In the genomic region with DNA sequence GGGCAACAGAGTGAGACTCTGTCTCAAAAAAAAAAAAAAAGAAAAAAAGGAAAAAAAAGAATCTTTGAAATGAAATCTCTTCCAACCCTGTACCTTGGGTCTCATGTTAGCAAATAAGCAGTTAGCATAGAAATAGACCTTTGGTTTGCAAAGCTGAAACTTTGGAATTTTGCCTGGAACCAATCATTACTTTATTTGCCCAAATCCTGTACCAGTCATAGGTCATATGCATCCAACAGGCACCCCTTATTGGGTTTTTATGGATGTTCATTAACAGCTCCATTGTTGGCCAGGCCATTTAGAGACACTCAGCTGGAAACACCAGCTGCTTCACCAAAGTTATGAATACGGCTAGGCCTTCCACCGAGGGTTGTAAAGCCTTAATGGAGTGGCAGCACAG, we compare ENCODE assay signal across 28 cellular contexts. TPM values are rescaled to one million over a fixed set of nuclear protein-coding genes. Genes with fewer than 3 reads are reported as not detected.
"Had no signal": no experiment of that assay in that cellular context is flagged by ENCODE, and none has a peak within 500 bp of the region (broad histone marks: within the 10 kb centered on the region; RNA-seq: fewer than 3 reads in every experiment).

No MANE protein-coding gene starts in this region.

- ATAC-seq: esophagus mucosa; left lung; natural killer cell; stimulated activated naive B cell treated with anti-CD40 and anti-IgM and Interleukin-4, amounts not matched to agents 10 μg/mL and 1 μg/mL and 100 μg/mL, for 72 hours had no signal

- H3K4me1 ChIP-seq: left lung, right atrium auricular region, stomach, upper lobe of left lung, vagina had no signal

- H3K36me3 ChIP-seq: left lung, right atrium auricular region, stomach, thyroid gland, upper lobe of left lung, vagina had no signal

- H3K4me3 Mint-ChIP-seq: activated naive CD8-positive, alpha-beta T cell; central memory CD8-positive, alpha-beta T cell; dendritic cell treated with granulocyte-macrophage colony-stimulating factor and Interleukin-4, amounts not matched to agents 40 ng/mL and 50 ng/mL, for 4 days; endodermal cell; natural killer cell; stimulated activated naive B cell treated with anti-CD40 and anti-IgM and Interleukin-4, amounts not matched to agents 10 μg/mL and 1 μg/mL and 100 μg/mL, for 72 hours had no signal

- H3K4me3 ChIP-seq: left lung, lung, right atrium auricular region, stomach, thyroid gland, upper lobe of left lung, vagina had no signal

- H3K9me3 Mint-ChIP-seq: natural killer cell had no signal

- FAIRE-seq: bronchial epithelial cell, TTC549 had no signal

- H3K27ac ChIP-seq: left lung, right atrium auricular region, stomach, thyroid gland, upper lobe of left lung, vagina, VCaP had no signal

- DNase-seq: activated CD4-positive, alpha-beta T cell treated with anti-CD3 and anti-CD28 coated beads for 4 hours; activated CD4-positive, alpha-beta T cell treated with anti-CD3 and anti-CD28 coated beads, Interleukin-2, amount 50 U/mL, for 4 hours; activated effector memory CD4-positive, alpha-beta T cell treated with Interleukin-2 at 50 U/mL for 16 hours; activated naive CD4-positive, alpha-beta T cell treated with Interleukin-2 at 50 U/mL for 16 hours; anterior cingulate cortex; endodermal cell; foreskin fibroblast; head of caudate nucleus; kidney glomerular epithelial cell; left lung; mesendoderm; natural killer cell; stimulated activated CD4-positive, alpha-beta T cell treated with anti-CD3 and anti-CD28 coated beads, Interleukin-15, amount 100 ng/mL, for 24 hours; stimulated activated CD4-positive, alpha-beta T cell treated with anti-CD3 and anti-CD28 coated beads, Interleukin-2, amount 100 ng/mL, for 24 hours; stimulated activated naive B cell treated with anti-CD40 and anti-IgM and Interleukin-4, amounts not matched to agents 10 μg/mL and 1 μg/mL and 100 μg/mL, for 72 hours; stomach; thyroid gland; upper lobe of left lung had no signal

- H3K36me3 Mint-ChIP-seq: natural killer cell had no signal

- H3K27me3 Mint-ChIP-seq: activated naive CD8-positive, alpha-beta T cell; dendritic cell treated with granulocyte-macrophage colony-stimulating factor and Interleukin-4, amounts not matched to agents 40 ng/mL and 50 ng/mL, for 4 days had no signal

- H3K4me1 Mint-ChIP-seq: central memory CD8-positive, alpha-beta T cell; natural killer cell; stimulated activated naive B cell treated with anti-CD40 and anti-IgM and Interleukin-4, amounts not matched to agents 10 μg/mL and 1 μg/mL and 100 μg/mL, for 72 hours had no signal

- H3K27me3 ChIP-seq: left lung, right atrium auricular region, stomach, thyroid gland, upper lobe of left lung, vagina had no signal

- H3K27ac Mint-ChIP-seq: activated naive CD8-positive, alpha-beta T cell; dendritic cell treated with granulocyte-macrophage colony-stimulating factor and Interleukin-4, amounts not matched to agents 40 ng/mL and 50 ng/mL, for 4 days; endodermal cell; natural killer cell; stimulated activated naive B cell treated with anti-CD40 and anti-IgM and Interleukin-4, amounts not matched to agents 10 μg/mL and 1 μg/mL and 100 μg/mL, for 72 hours had no signal

- H3K9me3 ChIP-seq: left lung, thyroid gland had no signal

RNA-seq across cellular contexts. Expression of a gene that starts 53.0 kb away (rescaled TPM):
- total RNA-seq: endodermal cell, vagina had no signal
